ENCODE assay signal across 8 cellular contexts in the genomic region with DNA sequence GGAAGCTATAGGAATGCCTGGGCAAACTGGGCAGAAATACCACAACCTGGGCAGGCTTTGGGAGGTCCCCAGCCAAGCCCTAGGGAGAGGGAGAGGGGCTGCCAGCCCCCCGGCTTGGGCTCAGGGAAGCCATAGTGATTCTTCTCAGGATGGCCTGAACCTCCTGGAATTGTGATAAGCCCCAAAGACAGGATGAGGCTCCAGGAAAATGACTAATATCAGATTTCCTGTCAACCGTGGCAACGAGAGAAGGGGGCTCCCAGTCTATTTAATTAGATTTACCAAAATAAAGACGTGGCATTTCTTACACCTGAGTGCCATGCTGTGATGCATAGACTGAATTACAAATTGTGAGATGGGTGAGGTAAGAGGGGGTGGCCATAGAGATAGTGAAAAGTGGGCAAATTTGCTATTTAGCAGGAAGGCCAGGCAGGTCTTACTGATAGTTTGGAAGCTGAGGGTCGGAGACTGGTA. TPM values are rescaled to one million over a fixed set of nuclear protein-coding genes. Genes with fewer than 3 reads are reported as not detected.
A peak's percentile ranks its signal among the peaks of the same experiment; 100 is the strongest.
DNase-seq lines count a peak whose midpoint lies in the region; ATAC-seq lines count a peak whose summit lies in the region.

No MANE protein-coding gene starts in this region.

- no peaks in the 10 kb centered on the region for H3K36me3 Mint-ChIP-seq in immature natural killer cell
- no peaks in the 10 kb centered on the region for H3K36me3 Mint-ChIP-seq in stimulated activated naive CD8-positive, alpha-beta T cell treated with anti-CD3 and anti-CD28 coated beads, Interleukin-15, Interleukin-2, amounts not matched to agents 100 ng/mL and 50 ng/mL, for 24 hours (ENCODE audit: low read depth)

- ATAC-seq in HG03025 (IDR thresholded peaks at IDR 0.05; ENCODE audit: low FRiP score, unreplicated experiment): no peak

- peak overlapping the region; percentile 48 to 91 (median 58) for H3K27ac Mint-ChIP-seq in immature natural killer cell
- H3K27ac Mint-ChIP-seq in stimulated activated naive CD8-positive, alpha-beta T cell treated with anti-CD3 and anti-CD28 coated beads, Interleukin-15, Interleukin-2, amounts not matched to agents 100 ng/mL and 50 ng/mL, for 24 hours: peak overlapping the region; percentile 82

- no peaks in the 10 kb centered on the region for H3K9me3 Mint-ChIP-seq in immature natural killer cell
- no peaks in the 10 kb centered on the region for H3K9me3 Mint-ChIP-seq in stimulated activated naive CD8-positive, alpha-beta T cell treated with anti-CD3 and anti-CD28 coated beads, Interleukin-15, Interleukin-2, amounts not matched to agents 100 ng/mL and 50 ng/mL, for 24 hours

- peaks cover 3 to 7% (median 5%) of the 10 kb centered on the region in 3 donors for H3K27me3 Mint-ChIP-seq in immature natural killer cell (ENCODE audit: low read depth in 3 of 3)
- no peaks in the 10 kb centered on the region for H3K27me3 Mint-ChIP-seq in stimulated activated naive CD8-positive, alpha-beta T cell treated with anti-CD3 and anti-CD28 coated beads, Interleukin-15, Interleukin-2, amounts not matched to agents 100 ng/mL and 50 ng/mL, for 24 hours

- H3K27ac ChIP-seq in HUES6 (ENCODE audit: low read depth, low read length) (no peak overlapping the region), angular gyrus (ENCODE audit: low read depth, low read length) (peak overlapping the region; percentile 93)

- no peaks in the 10 kb centered on the region for H3K9me3 ChIP-seq in HUES6 (ENCODE audit: control insufficient read depth, insufficient read depth, low read depth, low read length)

- no peaks in the 10 kb centered on the region for H3K36me3 ChIP-seq in HUES6 (ENCODE audit: control insufficient read depth, insufficient read depth, low read length)

- peak overlapping the region; percentile 71 for H3K4me3 ChIP-seq in HUES6 (ENCODE audit: low read depth, low read length)

- peak overlapping the region; percentile 80 for H3K9ac ChIP-seq in HUES6 (ENCODE audit: low read length)

- peaks cover 11% of the 10 kb centered on the region; the same call in 1 of the 2 replicates for H3K4me1 ChIP-seq in HUES6 (ENCODE audit: control insufficient read depth, insufficient read depth, low read length)

- DNase-seq in immature natural killer cell (no peak), SIG-M5 (lab: John Stamatoyannopoulos, UW) (no peak), DMS153 (lab: John Stamatoyannopoulos, UW) (no peak), putamen (ENCODE audit: low spot score) (no peak)

- H3K4me3 Mint-ChIP-seq in immature natural killer cell: peak overlapping the region; percentile 68 to 90 (median 84)
- H3K4me3 Mint-ChIP-seq in stimulated activated naive CD8-positive, alpha-beta T cell treated with anti-CD3 and anti-CD28 coated beads, Interleukin-15, Interleukin-2, amounts not matched to agents 100 ng/mL and 50 ng/mL, for 24 hours: peak overlapping the region; percentile 83

- no peaks in the 10 kb centered on the region for H3K27me3 ChIP-seq in HUES6 (ENCODE audit: control insufficient read depth, insufficient read depth, low read length)

- H3K4me1 Mint-ChIP-seq in immature natural killer cell: peaks cover 11 to 22% of the 10 kb centered on the region in 2 donors
- H3K4me1 Mint-ChIP-seq in stimulated activated naive CD8-positive, alpha-beta T cell treated with anti-CD3 and anti-CD28 coated beads, Interleukin-15, Interleukin-2, amounts not matched to agents 100 ng/mL and 50 ng/mL, for 24 hours (ENCODE audit: low read depth): peaks cover 20% of the 10 kb centered on the region

RNA-seq across cellular contexts. Expression of gene SERPINH1, which starts 20.4 kb away (rescaled TPM):
- 1 to 10 TPM; 3.4 to 8.4 (median 4.5) TPM for polyA plus RNA-seq in immature natural killer cell

RNA-seq across cellular contexts. Expression of gene GDPD5, which starts 56.8 kb away (rescaled TPM):
- 1 to 10 TPM; 1.8 to 9.2 (median 4.1) TPM for polyA plus RNA-seq in immature natural killer cell
